In genomic region chrX:135345328-135345645, GRCh38 we compare ENCODE assay signal across 7 cellular contexts. TPM values are rescaled to one million over a fixed set of nuclear protein-coding genes. Genes with fewer than 3 reads are reported as not detected.
DNase-seq lines count a peak whose midpoint lies in the region; ATAC-seq and TF ChIP-seq lines count a peak whose summit lies in the region.

No MANE protein-coding gene starts in this region.

- 38 to 57% methylated on average over 5 to 7 of the region's 7 CpGs for WGBS in ectodermal cell, 2 experiments

- H3K9me3 ChIP-seq in OCI-LY7 (ENCODE audit: low read length) (no peaks in the 10 kb centered on the region), ectodermal cell (ENCODE audit: control insufficient read depth, low read length) (no peaks in the 10 kb centered on the region), mucosa of descending colon (no peaks in the 10 kb centered on the region), vagina (no peaks in the 10 kb centered on the region)

- intact Hi-C loops in OCI-LY7 (cut with micrococcal nuclease; ENCODE audit: unreplicated experiment): no loop called here
- intact Hi-C loops in mucosa of descending colon (cut with DNase I, micrococcal nuclease): no loop called here
- intact Hi-C loops in vagina (cut with DNase I): no loop called here

- no peaks in the 10 kb centered on the region for H3K36me3 ChIP-seq in OCI-LY7 (ENCODE audit: insufficient read depth, low read length)
- H3K36me3 ChIP-seq in ectodermal cell (ENCODE audit: control insufficient read depth, insufficient read depth, low read length): peaks cover 4% of the 10 kb centered on the region
- no peaks in the 10 kb centered on the region for H3K36me3 ChIP-seq in mucosa of descending colon (ENCODE audit: low read depth)
- H3K36me3 ChIP-seq in vagina: no peaks in the 10 kb centered on the region

- H3K27ac ChIP-seq in OCI-LY7 (ENCODE audit: low read depth, low read length, poor library complexity, severe bottlenecking) (no peak overlapping the region), ectodermal cell (ENCODE audit: insufficient read depth, low read depth, low read length, poor library complexity, severe bottlenecking) (no peak overlapping the region), vagina (peak overlapping the region; percentile 86)

- in situ Hi-C loops in GM13977 (cut with MboI; ENCODE audit: low pct_unique_long_range_greater_than_20kb, low sequenced_read_pairs, unreplicated experiment): no loop called here

- ATAC-seq in mucosa of descending colon: peak; percentile 1

- H3K79me2 ChIP-seq in OCI-LY7 (ENCODE audit: insufficient read depth, low read depth, low read length): peaks cover 28% of the 10 kb centered on the region; the same call in 1 of the 2 replicates

- peak; percentile 16 for DNase-seq in H4 (ENCODE audit: low spot score)
- no peak for DNase-seq in OCI-LY7 (ENCODE audit: low spot score)
- peak in 2 of 3 donors; percentile 28 to 40 for DNase-seq in mucosa of descending colon
- no peak for DNase-seq in vagina (ENCODE audit: extremely low spot score in 2 of 2)
- DNase-seq in GM13977 (ENCODE audit: low spot score): no peak
- no peak for DNase-seq in NCI-H82 treated with DMSO at 0.1 percent for 48 hours (lab: John Stamatoyannopoulos, UW; ENCODE audit: unreplicated experiment)

- H3K4me2 ChIP-seq in OCI-LY7 (ENCODE audit: low read length): peak overlapping the region; percentile 87

- POLR2A ChIA-PET in OCI-LY7 (lab: Charles Lee): no interaction called here

- H3K27me3 ChIP-seq in ectodermal cell (ENCODE audit: control insufficient read depth, insufficient read depth, low read length, poor library complexity, severe bottlenecking) (no peaks in the 10 kb centered on the region), vagina (no peaks in the 10 kb centered on the region)

- TF ChIP-seq POLR2A in vagina (IDR thresholded peaks at IDR 0.05): no peak

- no peaks in the 10 kb centered on the region for H4K20me1 ChIP-seq in OCI-LY7 (ENCODE audit: insufficient read depth, low read length)

- TF ChIP-seq CTCF in OCI-LY7 (conservative IDR thresholded peaks at IDR 0.05; ENCODE audit: low read length) (no peak), mucosa of descending colon (IDR thresholded peaks at IDR 0.05) (no peak), vagina (IDR thresholded peaks at IDR 0.05) (no peak), GM13977 (IDR thresholded peaks at IDR 0.05; ENCODE audit: extremely low read depth, insufficient read depth, missing control alignments) (no peak)

- H2AFZ ChIP-seq in OCI-LY7 (ENCODE audit: low read length): peak overlapping the region; percentile 83; the same call in 1 of the 2 replicates

- peaks cover 13% of the 10 kb centered on the region for H3K4me1 ChIP-seq in OCI-LY7 (ENCODE audit: insufficient read depth, low read length, poor library complexity, severe bottlenecking)
- peaks cover 4% of the 10 kb centered on the region for H3K4me1 ChIP-seq in ectodermal cell (ENCODE audit: control insufficient read depth, insufficient read depth, low read length)
- peaks cover 8% of the 10 kb centered on the region for H3K4me1 ChIP-seq in mucosa of descending colon (ENCODE audit: low read depth)
- peaks cover 24% of the 10 kb centered on the region for H3K4me1 ChIP-seq in vagina

- BruUV-seq in OCI-LY7 (replicated peaks; lab: Mats Ljungman, UMichigan): no TSS peak

- no peaks in the 10 kb centered on the region for H3K9me2 ChIP-seq in OCI-LY7 (ENCODE audit: insufficient read depth, low read length)

- H3K4me3 ChIP-seq in OCI-LY7 (ENCODE audit: low read depth, low read length, poor library complexity, severe bottlenecking): peak overlapping the region; percentile 95
- H3K4me3 ChIP-seq in ectodermal cell (ENCODE audit: insufficient read depth, low read depth, low read length): peak overlapping the region; percentile 64
- no peak overlapping the region for H3K4me3 ChIP-seq in mucosa of descending colon
- H3K4me3 ChIP-seq in vagina: peak overlapping the region; percentile 63 to 67

- CTCF ChIA-PET in OCI-LY7 (lab: Charles Lee; ENCODE audit: unreplicated experiment): no interaction called here

RNA-seq across cellular contexts. Expression of gene ZNF449, which starts 0.7 kb away (rescaled TPM):
- total RNA-seq in H4 (2014; rRNA removed; shearing (Covaris generic)): 3.5 and 4.2 TPM in 2 replicates
- 3.3 and 3.7 TPM in 2 replicates for total RNA-seq in OCI-LY7 (2014; rRNA removed; shearing (Covaris generic))
- total RNA-seq in OCI-LY7 (2022) (3.9 and 4.5 TPM in 2 replicates), mucosa of descending colon (1 to 10 TPM; 2.8 to 5.5 (median 3.6) TPM), vagina (9.6 TPM)
- polyA plus RNA-seq in ectodermal cell (2013, experiment 1 of 4): 10.5 TPM
- polyA plus RNA-seq in ectodermal cell (2013, experiment 2 of 4): 12.7 TPM
- polyA plus RNA-seq in ectodermal cell (2013, experiment 3 of 4): 9.0 TPM
- polyA plus RNA-seq in ectodermal cell (2013, experiment 4 of 4): 10.6 TPM

RNA-seq across cellular contexts. Expression of gene ZNF75D, which starts 1.4 kb away (rescaled TPM):
- 2.9 and 5.2 TPM in 2 replicates for total RNA-seq in H4 (2014; rRNA removed; shearing (Covaris generic))
- total RNA-seq in OCI-LY7 (2014; rRNA removed; shearing (Covaris generic)): 7.4 and 8.0 TPM in 2 replicates
- 6.3 and 6.8 TPM in 2 replicates for total RNA-seq in OCI-LY7 (2022)
- 7.9 TPM for polyA plus RNA-seq in ectodermal cell (2013, experiment 1 of 4)
- 7.5 TPM for polyA plus RNA-seq in ectodermal cell (2013, experiment 2 of 4)
- polyA plus RNA-seq in ectodermal cell (2013, experiment 3 of 4): 6.2 TPM
- 6.5 TPM for polyA plus RNA-seq in ectodermal cell (2013, experiment 4 of 4)
- 10 to 100 TPM in 1 of 3 donors, 1 to 10 TPM in 2; 8.4 to 10.4 (median 8.4) TPM for total RNA-seq in mucosa of descending colon
- 5.2 TPM for total RNA-seq in vagina

RNA-seq across cellular contexts. Expression of gene ETDC, which starts 36.0 kb away (rescaled TPM):
- not detected in 2 replicates for total RNA-seq in H4 (2014; rRNA removed; shearing (Covaris generic))
- not detected in 2 replicates for total RNA-seq in OCI-LY7 (2014; rRNA removed; shearing (Covaris generic))
- total RNA-seq in OCI-LY7 (2022) (not detected in 2 replicates), mucosa of descending colon (not detected), vagina (not detected)
- not detected for polyA plus RNA-seq in ectodermal cell (2013, experiment 1 of 4)
- polyA plus RNA-seq in ectodermal cell (2013, experiment 2 of 4): not detected
- polyA plus RNA-seq in ectodermal cell (2013, experiment 3 of 4): not detected
- polyA plus RNA-seq in ectodermal cell (2013, experiment 4 of 4): not detected

Comparison
In these comparisons a context has a peak if more than half of its experiments do, and no peak if none do; other contexts are left out.
1. DNase-seq: peak in H4 (single experiment) and mucosa of descending colon (2 of 3); none in OCI-LY7 (single experiment), vagina (0 of 2), GM13977 (single experiment) and NCI-H82 treated with DMSO at 0.1 percent for 48 hours (single experiment).